22 cellular contexts compared by ENCODE assay signal in the genomic region with DNA sequence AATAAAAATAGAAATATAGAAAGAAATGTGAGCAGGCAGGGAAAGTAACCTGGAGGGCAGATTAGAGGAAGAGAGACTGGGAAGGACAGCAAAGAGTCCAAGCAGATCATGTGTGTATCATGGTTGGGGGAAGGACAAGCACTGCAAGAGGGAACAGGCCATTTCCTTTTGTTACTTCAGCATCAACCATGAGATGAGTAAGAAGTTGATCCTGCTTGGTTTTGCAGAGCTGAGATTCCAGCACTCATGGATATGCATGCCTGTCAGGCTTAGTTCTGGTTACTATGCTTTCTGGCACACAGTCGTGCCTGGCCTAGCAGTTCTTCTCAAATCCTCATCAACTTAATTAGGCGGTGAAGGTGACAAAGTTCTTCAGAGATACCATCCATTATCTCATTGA. TPM values are rescaled to one million over a fixed set of nuclear protein-coding genes. Genes with fewer than 3 reads are reported as not detected.
DNase-seq lines count a peak whose midpoint lies in the region; ATAC-seq, FAIRE-seq and TF ChIP-seq lines count a peak whose summit lies in the region.
"Had no signal": no experiment of that assay in that cellular context is flagged by ENCODE, and none has a peak within 500 bp of the region (broad histone marks: within the 10 kb centered on the region; RNA-seq: fewer than 3 reads in every experiment).

No MANE protein-coding gene starts in this region.

- H3F3A ChIP-seq in GM23338 (replicated peaks; ENCODE audit: low read depth): no peaks in the 10 kb centered on the region

- H3K9me3 ChIP-seq in keratinocyte (ENCODE audit: control insufficient read depth, low read depth, low read length): no peaks in the 10 kb centered on the region
- H3K9me3 ChIP-seq in effector memory CD4-positive, alpha-beta T cell (ENCODE audit: control insufficient read depth, low read length): no peaks in the 10 kb centered on the region
- H3K9me3 ChIP-seq: SJCRH30, stomach had no signal

- H3K9me3 Mint-ChIP-seq in chondrocyte (ENCODE audit: low read depth): no peaks in the 10 kb centered on the region
- H3K9me3 Mint-ChIP-seq in GM23338: no peaks in the 10 kb centered on the region
- H3K9me3 Mint-ChIP-seq: neural crest cell had no signal

- no peaks in the 10 kb centered on the region for H3K27me3 ChIP-seq in ACC112 (ENCODE audit: insufficient read depth, low read length)
- no peaks in the 10 kb centered on the region for H3K27me3 ChIP-seq in keratinocyte (ENCODE audit: control insufficient read depth, extremely low read depth, insufficient read depth, low read length)
- H3K27me3 ChIP-seq in GM23338 (ENCODE audit: insufficient read depth): no peaks in the 10 kb centered on the region
- H3K27me3 ChIP-seq in effector memory CD4-positive, alpha-beta T cell (replicated peaks; ENCODE audit: control insufficient read depth, insufficient read depth, low read length, poor library complexity, severe bottlenecking): no peaks in the 10 kb centered on the region
- H3K27me3 ChIP-seq: SJCRH30, stomach had no signal

- H3K4me1 ChIP-seq in ACC112 (ENCODE audit: control insufficient read depth, insufficient read depth, low read length, unreplicated experiment) (peaks cover 22% of the 10 kb centered on the region), keratinocyte (ENCODE audit: control insufficient read depth, extremely low read depth, insufficient read depth, low read length) (peaks cover 12% of the 10 kb centered on the region), GM23338 (ENCODE audit: insufficient read depth) (no peaks in the 10 kb centered on the region)
- no peaks in the 10 kb centered on the region for H3K4me1 ChIP-seq in effector memory CD4-positive, alpha-beta T cell (ENCODE audit: control insufficient read depth, insufficient read depth, low read length, poor library complexity, severe bottlenecking)
- H3K4me1 ChIP-seq: SJCRH30, stomach had no signal

- H2AFZ ChIP-seq in ACC112 (ENCODE audit: low read length, unreplicated experiment) (no peak overlapping the region), keratinocyte (ENCODE audit: control insufficient read depth, low read length) (no peak overlapping the region), GM23338 (no peak overlapping the region)

- no peaks in the 10 kb centered on the region for H3K9me2 ChIP-seq in GM23338 (ENCODE audit: insufficient read depth)

- H3K27me3 Mint-ChIP-seq in chondrocyte (ENCODE audit: low read depth) (no peaks in the 10 kb centered on the region), GM23338 (ENCODE audit: insufficient read depth, low read depth, poor library complexity) (no peaks in the 10 kb centered on the region)

- H3K36me3 Mint-ChIP-seq in chondrocyte (ENCODE audit: low read depth) (peaks cover 5% of the 10 kb centered on the region), GM23338 (ENCODE audit: low read depth) (no peaks in the 10 kb centered on the region)
- H3K36me3 Mint-ChIP-seq: CD8-positive, alpha-beta memory T cell had no signal

- H4K20me1 ChIP-seq in keratinocyte (ENCODE audit: control insufficient read depth, extremely low read depth, insufficient read depth, low read length) (no peaks in the 10 kb centered on the region), GM23338 (replicated peaks; ENCODE audit: insufficient read depth) (no peaks in the 10 kb centered on the region)

- H3K4me1 Mint-ChIP-seq in chondrocyte (ENCODE audit: low read depth) (peaks cover 63% of the 10 kb centered on the region), GM23338 (peaks cover 4% of the 10 kb centered on the region)
- H3K4me1 Mint-ChIP-seq: CD8-positive, alpha-beta memory T cell; neural crest cell had no signal

- no peaks in the 10 kb centered on the region for H3K36me3 ChIP-seq in ACC112 (ENCODE audit: insufficient read depth, low read length)
- no peaks in the 10 kb centered on the region for H3K36me3 ChIP-seq in keratinocyte (ENCODE audit: control insufficient read depth in 2 of 2, extremely low read depth in 1 of 2, insufficient read depth in 2 of 2, low read length in 2 of 2)
- H3K36me3 ChIP-seq in GM23338 (ENCODE audit: insufficient read depth): no peaks in the 10 kb centered on the region
- no peaks in the 10 kb centered on the region for H3K36me3 ChIP-seq in effector memory CD4-positive, alpha-beta T cell (ENCODE audit: control insufficient read depth, insufficient read depth, low read length)
- H3K36me3 ChIP-seq: SJCRH30, stomach had no signal

- peak overlapping the region; percentile 84 for H3K27ac Mint-ChIP-seq in chondrocyte (ENCODE audit: unreplicated experiment)
- H3K27ac Mint-ChIP-seq in GM23338: no peak overlapping the region
- H3K27ac Mint-ChIP-seq: CD8-positive, alpha-beta memory T cell had no signal

- peak overlapping the region; percentile 37 for H3K4me2 ChIP-seq in keratinocyte (ENCODE audit: control insufficient read depth, extremely low read depth, insufficient read depth, low read depth, low read length)
- no peak overlapping the region for H3K4me2 ChIP-seq in GM23338

- H3K79me2 ChIP-seq in ACC112 (ENCODE audit: control insufficient read depth, insufficient read depth, low read length, unreplicated experiment) (no peaks in the 10 kb centered on the region), keratinocyte (ENCODE audit: control insufficient read depth, insufficient read depth, low read length) (no peaks in the 10 kb centered on the region), GM23338 (replicated peaks; ENCODE audit: insufficient read depth) (no peaks in the 10 kb centered on the region)

- TF ChIP-seq CTCF in chondrocyte (IDR thresholded peaks at IDR 0.05) (no peak), keratinocyte (optimal IDR thresholded peaks at IDR 0.05 in 1 of 3, IDR thresholded peaks at IDR 0.05 in 1 of 3, conservative IDR thresholded peaks at IDR 0.05 in 1 of 3; ENCODE audit: extremely low read depth in 1 of 3, insufficient read depth in 2 of 3, low read length in 3 of 3) (no peak), GM23338 (conservative IDR thresholded peaks at IDR 0.05; ENCODE audit: low read depth in 2 of 2) (no peak)

- no peak overlapping the region for H3K9ac ChIP-seq in keratinocyte (ENCODE audit: control insufficient read depth, extremely low read depth, insufficient read depth, low read length)

- no peaks in the 10 kb centered on the region for H3K9me1 ChIP-seq in keratinocyte (ENCODE audit: control insufficient read depth, extremely low read depth, insufficient read depth, low read length)

- peak; percentile 84 for FAIRE-seq in keratinocyte (lab: Jason Lieb, UNC)
- FAIRE-seq: HepG2, islet of Langerhans, urothelium cell line had no signal

- ATAC-seq in HG03280 (IDR thresholded peaks at IDR 0.05; ENCODE audit: unreplicated experiment) (no peak), GM23338 (no peak), GM19035 (IDR thresholded peaks at IDR 0.05; ENCODE audit: unreplicated experiment) (no peak)
- ATAC-seq: HepG2 had no signal

- dilution Hi-C loops in keratinocyte (cut with MboI; ENCODE audit: extremely low pct_ligation_motif_present, low sequenced_read_pairs): no loop called here

- H3K4me3 ChIP-seq in ACC112 (ENCODE audit: low read depth, low read length) (no peak overlapping the region), keratinocyte (ENCODE audit: control insufficient read depth in 2 of 3, extremely low read depth in 1 of 3, insufficient read depth in 2 of 3, low read depth in 1 of 3, low read length in 3 of 3) (no peak overlapping the region), GM23338 (no peak overlapping the region)
- no peak overlapping the region for H3K4me3 ChIP-seq in effector memory CD4-positive, alpha-beta T cell (ENCODE audit: insufficient read depth, low read depth, low read length, poor library complexity, severe bottlenecking)
- H3K4me3 ChIP-seq: coronary artery, SJCRH30, stomach had no signal

- DNase-seq in NCI-H226 (peak; percentile 57), chondrocyte (ENCODE audit: low spot score) (no peak), keratinocyte (ENCODE audit: low read depth, low spot score) (no peak), GM23338 (ENCODE audit: low spot score) (no peak)
- DNase-seq in effector memory CD4-positive, alpha-beta T cell: no peak
- DNase-seq: activated effector memory CD4-positive, alpha-beta T cell treated with Interleukin-2 at 50 U/mL for 16 hours; CD8-positive, alpha-beta memory T cell; DMS79 treated with DMSO at 0.1 percent for 48 hours; head of caudate nucleus; midbrain; NCI-H1694 treated with DMSO at 0.1 percent for 48 hours; SJCRH30; stomach; T-helper 9 cell had no signal

- H3K27ac ChIP-seq in ACC112 (ENCODE audit: low read depth, low read length) (peak overlapping the region; percentile 55), keratinocyte (ENCODE audit: control insufficient read depth, insufficient read depth, low read length) (no peak overlapping the region), GM23338 (ENCODE audit: low read depth) (no peak overlapping the region)
- H3K27ac ChIP-seq in effector memory CD4-positive, alpha-beta T cell (ENCODE audit: insufficient read depth, low read length, poor library complexity, severe bottlenecking): no peak overlapping the region
- H3K27ac ChIP-seq: coronary artery, SJCRH30, stomach had no signal

- H3K4me3 Mint-ChIP-seq in chondrocyte (ENCODE audit: unreplicated experiment) (no peak overlapping the region), GM23338 (no peak overlapping the region)
- H3K4me3 Mint-ChIP-seq: CD8-positive, alpha-beta memory T cell; neural crest cell had no signal

RNA-seq across cellular contexts. Expression of gene NALCN, which starts 18.1 kb away (rescaled TPM):
- 38.0 to 59.7 TPM (median 38.6 TPM) in 3 replicates for total RNA-seq in chondrocyte
- polyA plus RNA-seq in keratinocyte (0.07 to 0.16 TPM (median 0.12 TPM) in 3 replicates), GM23338 (2016; fragmentation: Nextera tagmentation; extraction: Ambion mirVana) (0.50 and 0.54 TPM in 2 replicates)
- not detected for polyA plus RNA-seq in keratinocyte (2011; ENCODE audit: low read depth)
- 0.27 and 0.43 TPM in 2 replicates for polyA plus RNA-seq in keratinocyte (2011; cell fraction: cytosol; rRNA removed)
- 0.17 and 0.28 TPM in 2 replicates for polyA plus RNA-seq in keratinocyte (2011; cell fraction: nucleus; rRNA removed)
- 0.03 TPM in 1 of 2 replicates, not detected in the other for polyA plus RNA-seq in keratinocyte (2012; ENCODE audit: low replicate concordance)
- 0.33 to 0.38 TPM in 2 of 3 replicates, not detected in the other for polyA minus RNA-seq in keratinocyte
- not detected for polyA minus RNA-seq in keratinocyte (2011; cell fraction: cytosol; rRNA and poly(A)+ RNA removed)
- 0.11 and 1.3 TPM in 2 replicates for polyA minus RNA-seq in keratinocyte (2011; cell fraction: nucleus; rRNA and poly(A)+ RNA removed)
- 0.04 and 0.87 TPM in 2 replicates for total RNA-seq in GM23338 (2014; rRNA removed; shearing (Covaris generic))
- total RNA-seq: CD8-positive, alpha-beta memory T cell; HepG2 had no signal
- polyA plus RNA-seq: CD8-positive, alpha-beta memory T cell; HepG2 had no signal

RNA-seq across cellular contexts. Expression of gene ITGBL1, which starts 54.3 kb away (rescaled TPM):
- 391 to 806 TPM (median 407 TPM) in 3 replicates for total RNA-seq in chondrocyte
- polyA plus RNA-seq in keratinocyte (0.33 to 3.1 TPM (median 2.1 TPM) in 3 replicates), GM23338 (2016; fragmentation: Nextera tagmentation; extraction: Ambion mirVana) (0.26 and 0.29 TPM in 2 replicates)
- polyA plus RNA-seq in keratinocyte (2011; ENCODE audit: low read depth): 0.56 TPM
- polyA plus RNA-seq in keratinocyte (2011; cell fraction: cytosol; rRNA removed): 0.66 and 0.83 TPM in 2 replicates
- 0.89 and 1.7 TPM in 2 replicates for polyA plus RNA-seq in keratinocyte (2011; cell fraction: nucleus; rRNA removed)
- polyA plus RNA-seq in keratinocyte (2012; ENCODE audit: low replicate concordance): 0.20 and 2.8 TPM in 2 replicates
- 0.53 to 2.2 TPM (median 0.92 TPM) in 3 replicates for polyA minus RNA-seq in keratinocyte
- polyA minus RNA-seq in keratinocyte (2011; cell fraction: cytosol; rRNA and poly(A)+ RNA removed): not detected
- 2.2 and 2.7 TPM in 2 replicates for polyA minus RNA-seq in keratinocyte (2011; cell fraction: nucleus; rRNA and poly(A)+ RNA removed)
- not detected in 2 replicates for total RNA-seq in GM23338 (2014; rRNA removed; shearing (Covaris generic))
- total RNA-seq: CD8-positive, alpha-beta memory T cell; neural crest cell; SJCRH30 had no signal
- polyA plus RNA-seq: CD8-positive, alpha-beta memory T cell; HepG2 had no signal

Comparison
In these comparisons a context has a peak if more than half of its experiments do, and no peak if none do; other contexts are left out.
1. RNA of gene NALCN, which starts 18.1 kb away (total RNA-seq): 38.0 to 59.7 TPM in chondrocyte; 0.04 to 0.87 TPM in GM23338; every median in the first group is over 10 times any median in the second.
2. RNA of gene ITGBL1, which starts 54.3 kb away (total RNA-seq): 391 to 806 TPM in chondrocyte; not detected in GM23338; every median in the first group is over 100 times any median in the second.